23 cellular contexts compared by ENCODE assay signal in genomic region chr6:65569505-65569904, GRCh38.
DNase-seq lines count a peak whose midpoint lies in the region; ATAC-seq and TF ChIP-seq lines count a peak whose summit lies in the region.
"Had no signal": no experiment of that assay in that cellular context is flagged by ENCODE, and none has a peak within 500 bp of the region (broad histone marks: within the 10 kb centered on the region; RNA-seq: fewer than 3 reads in every experiment).

No MANE protein-coding gene starts in this region.

- H3K9ac ChIP-seq in PC-3 (ENCODE audit: low read length) (no peak overlapping the region), iPS-20b (ENCODE audit: low read depth, low read length) (peak overlapping the region; percentile 74)

- no peak for ATAC-seq in PC-3
- ATAC-seq: Panc1 had no signal

- H3K79me2 ChIP-seq in PC-3 (ENCODE audit: low read length): no peaks in the 10 kb centered on the region

- no peak overlapping the region for H2AFZ ChIP-seq in PC-3 (ENCODE audit: low read length)

- no peaks in the 10 kb centered on the region for H4K20me1 ChIP-seq in PC-3 (ENCODE audit: low read length)

- CTCF ChIA-PET in PC-3 (lab: Charles Lee): no interaction called here

- peak; percentile 31 for DNase-seq in NCI-H748 (lab: John Stamatoyannopoulos, UW; ENCODE audit: unreplicated experiment)
- no peak for DNase-seq in NCI-H748 treated with DMSO at 0.1 percent for 48 hours (lab: John Stamatoyannopoulos, UW)
- DNase-seq in PC-3: peak; percentile 45
- no peak for DNase-seq in SKM-1 treated with dmso at 0.1 percent for 144 hours (lab: John Stamatoyannopoulos, UW; ENCODE audit: unreplicated experiment)
- no peak for DNase-seq in NCI-H146 treated with DMSO at 0.1 percent for 48 hours (lab: John Stamatoyannopoulos, UW; ENCODE audit: unreplicated experiment)
- no peak for DNase-seq in GDM1 (lab: John Stamatoyannopoulos, UW)
- no peak for DNase-seq in T-helper 1 cell
- DNase-seq: 8988T; ACHN; BE2C; CD8-positive, alpha-beta memory T cell; DND-41; KBM-7; NCI-H1694 treated with DMSO at 0.1 percent for 48 hours; NCI-H2081; NCI-H2171 treated with DMSO at 0.1 percent for 48 hours; NCI-H345; NCI-H524; SHP77 had no signal

- H3K27ac ChIP-seq in PC-3 (ENCODE audit: low read length) (no peak overlapping the region), iPS-20b (ENCODE audit: low read length) (peak overlapping the region; percentile 92)
- H3K27ac ChIP-seq: HL-60, RWPE1 had no signal

- BruUV-seq in PC-3 (replicated peaks; lab: Mats Ljungman, UMichigan): no TSS peak

- 0 out of 2 replicates have a peak overlapping the region, but pooled peaks have one; percentile 4 for H3K4me2 ChIP-seq in PC-3 (ENCODE audit: low read length)

- H3K4me1 ChIP-seq in PC-3 (ENCODE audit: insufficient read depth, low read length) (no peaks in the 10 kb centered on the region), iPS-20b (ENCODE audit: insufficient read depth, low read length) (peaks cover 32% of the 10 kb centered on the region)
- H3K4me1 ChIP-seq: BE2C had no signal

- H3F3A ChIP-seq in PC-3 (ENCODE audit: low read length, unreplicated experiment): no peaks in the 10 kb centered on the region

- no peak for TF ChIP-seq CTCF in PC-3 (conservative IDR thresholded peaks at IDR 0.05; ENCODE audit: low read depth, low read length)

- H3K36me3 ChIP-seq in PC-3 (ENCODE audit: low read depth, low read length) (no peaks in the 10 kb centered on the region), iPS-20b (ENCODE audit: insufficient read depth, low read depth, low read length) (no peaks in the 10 kb centered on the region)
- H3K36me3 ChIP-seq: BE2C had no signal

- H3K27me3 ChIP-seq in PC-3 (ENCODE audit: low read length) (no peaks in the 10 kb centered on the region), iPS-20b (ENCODE audit: insufficient read depth, low read length) (no peaks in the 10 kb centered on the region)
- H3K27me3 ChIP-seq: BE2C had no signal

- H3K4me3 ChIP-seq in PC-3 (ENCODE audit: low read length) (no peak overlapping the region), iPS-20b (ENCODE audit: low read length) (peak overlapping the region; percentile 57)

- POLR2A ChIA-PET in PC-3 (lab: Charles Lee; ENCODE audit: unreplicated experiment): no interaction called here

- no peaks in the 10 kb centered on the region for H3K9me3 ChIP-seq in PC-3 (ENCODE audit: low read length)
- no peaks in the 10 kb centered on the region for H3K9me3 ChIP-seq in iPS-20b (ENCODE audit: insufficient read depth, low read depth, low read length)
- H3K9me3 ChIP-seq: BE2C had no signal

- intact Hi-C loops in PC-3 (cut with micrococcal nuclease): no loop called here

- H3K9me2 ChIP-seq in PC-3 (replicated peaks; ENCODE audit: low read length): no peaks in the 10 kb centered on the region

Comparison
In these comparisons a context has a peak if more than half of its experiments do, and no peak if none do; other contexts are left out.
1. DNase-seq: peak in NCI-H748 (single experiment) and PC-3 (single experiment); none in NCI-H748 treated with DMSO at 0.1 percent for 48 hours (single experiment), SKM-1 treated with dmso at 0.1 percent for 144 hours (single experiment), NCI-H146 treated with DMSO at 0.1 percent for 48 hours (single experiment), GDM1 (single experiment) and T-helper 1 cell (0 of 5).